In genomic region chr1:154725841-154726240, GRCh38 we compare ENCODE assay signal across 13 cellular contexts.
"Had no signal": no experiment of that assay in that cellular context is flagged by ENCODE, and none has a peak within 500 bp of the region (broad histone marks: within the 10 kb centered on the region; RNA-seq: fewer than 3 reads in every experiment).

No MANE protein-coding gene starts in this region.

- ATAC-seq: left colon, lower lobe of right lung had no signal

- H3K9me3 Mint-ChIP-seq: activated CD4-positive, alpha-beta memory T cell treated with anti-CD3 and anti-CD28 coated beads, Interleukin-2, amount 10 ng/mL, durations not matched to agents 7 days and 5 days; activated naive CD4-positive, alpha-beta T cell treated with anti-CD3 and anti-CD28 coated beads for 36 hours; activated T-cell treated with anti-CD3 and anti-CD28 coated beads, Interleukin-2, amount 50 U/mL, for 24 hours; activated T-helper 2 cell treated with anti-CD3 and anti-CD28 coated beads, Interferon-gamma antibody, Interleukin-2, Interleukin-4, amounts not matched to agents 10 μg/mL and 5 μg/mL and 100 μg/mL, durations not matched to agents 14 hours and 24 hours and 36 hours had no signal

- H3K27ac Mint-ChIP-seq: activated CD4-positive, alpha-beta memory T cell treated with anti-CD3 and anti-CD28 coated beads, Interleukin-2, amount 10 ng/mL, durations not matched to agents 7 days and 5 days; activated naive CD4-positive, alpha-beta T cell treated with anti-CD3 and anti-CD28 coated beads for 36 hours; activated T-cell treated with anti-CD3 and anti-CD28 coated beads, Interleukin-2, amount 50 U/mL, for 24 hours; activated T-helper 2 cell treated with anti-CD3 and anti-CD28 coated beads, Interferon-gamma antibody, Interleukin-2, Interleukin-4, amounts not matched to agents 10 μg/mL and 5 μg/mL and 100 μg/mL, durations not matched to agents 14 hours and 24 hours and 36 hours; progenitor cell of endocrine pancreas had no signal

- DNase-seq: activated T-cell treated with anti-CD3 and anti-CD28 coated beads, Interleukin-2, amount 50 U/mL, for 24 hours; foreskin fibroblast; left colon; lower lobe of right lung; stomach; testis; upper lobe of left lung; WERI-Rb-1 had no signal

- H3K4me3 Mint-ChIP-seq: activated CD4-positive, alpha-beta memory T cell treated with anti-CD3 and anti-CD28 coated beads, Interleukin-2, amount 10 ng/mL, durations not matched to agents 7 days and 5 days; activated naive CD4-positive, alpha-beta T cell treated with anti-CD3 and anti-CD28 coated beads for 36 hours; activated T-cell treated with anti-CD3 and anti-CD28 coated beads, Interleukin-2, amount 50 U/mL, for 24 hours had no signal

- H3K27ac ChIP-seq: lower lobe of right lung, right atrium auricular region, testis, upper lobe of left lung, WERI-Rb-1 had no signal
